24 cellular contexts compared by ENCODE assay signal in the genomic region with DNA sequence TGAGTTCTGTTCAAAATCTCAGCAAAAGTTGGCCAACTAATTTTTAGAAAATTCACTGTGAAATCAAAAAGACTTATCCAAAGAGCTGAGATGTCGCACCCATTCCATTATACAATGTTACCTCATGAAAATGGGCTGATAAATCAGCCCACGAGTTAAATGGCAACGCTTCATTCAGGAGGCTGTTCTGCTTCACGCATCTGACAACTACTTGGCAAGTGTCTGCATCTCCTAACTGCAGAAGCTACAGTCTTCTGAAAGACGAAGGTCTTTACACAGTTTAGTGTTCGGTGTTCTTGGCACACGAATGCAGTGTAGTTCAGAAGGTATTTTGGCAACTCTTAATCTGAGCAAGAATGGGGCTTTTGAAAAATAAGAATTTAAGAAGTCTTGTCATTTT.
"Had no signal": no experiment of that assay in that cellular context is flagged by ENCODE, and none has a peak within 500 bp of the region (broad histone marks: within the 10 kb centered on the region; RNA-seq: fewer than 3 reads in every experiment).

No MANE protein-coding gene starts in this region.

- H3K27ac Mint-ChIP-seq: memory B cell, nephron progenitor cell had no signal

- H3K36me3 ChIP-seq: colonic mucosa, esophagus muscularis mucosa, lower lobe of right lung, pancreas, right lobe of liver, stomach, thyroid gland had no signal

- H3K27me3 Mint-ChIP-seq: memory B cell had no signal

- H3K9me3 ChIP-seq: colonic mucosa, esophagus muscularis mucosa, lower lobe of right lung, pancreas, right lobe of liver, stomach, thyroid gland had no signal

- DNase-seq: central memory CD4-positive, alpha-beta T cell; colonic mucosa; dermis blood vessel endothelial cell; effector memory CD4-positive, alpha-beta T cell; head of caudate nucleus; left ventricle myocardium superior; lower lobe of right lung; midbrain; naive thymus-derived CD8-positive, alpha-beta T cell; nephron progenitor cell; nucleus accumbens; pancreas; right lobe of liver; stimulated activated CD4-positive, alpha-beta T cell treated with anti-CD3 and anti-CD28 coated beads, Interleukin-12 subunit alpha, Interleukin-12 subunit beta, amount 100 ng/mL, for 4 hours; stimulated activated CD4-positive, alpha-beta T cell treated with anti-CD3 and anti-CD28 coated beads, Interleukin-1b, Interleukin-23, amount 100 ng/mL, for 48 hours; stimulated activated CD4-positive, alpha-beta T cell treated with anti-CD3 and anti-CD28 coated beads, Interleukin-4, amount 100 ng/mL, for 1 hour; stimulated activated CD8-positive, alpha-beta memory T cell treated with anti-CD3 and anti-CD28 coated beads, Interleukin-4, amount 100 ng/mL, for 48 hours; stimulated activated naive CD4-positive, alpha-beta T cell treated with Interleukin-2 at 50 U/mL for 16 hours; stomach; thyroid gland; trophoblast cell had no signal

- H3K4me1 ChIP-seq: colonic mucosa, lower lobe of right lung, pancreas, right lobe of liver, stomach, thyroid gland had no signal

- H3K36me3 Mint-ChIP-seq: memory B cell; naive thymus-derived CD8-positive, alpha-beta T cell had no signal

- H3K4me2 ChIP-seq: smooth muscle cell had no signal

- H3K27me3 ChIP-seq: colonic mucosa, esophagus muscularis mucosa, pancreas, right lobe of liver, stomach, thyroid gland had no signal

- H3K4me3 ChIP-seq: colonic mucosa, esophagus muscularis mucosa, lower lobe of right lung, pancreas, right lobe of liver, smooth muscle cell, stomach, thyroid gland had no signal

- H3K27ac ChIP-seq: colonic mucosa, esophagus muscularis mucosa, lower lobe of right lung, pancreas, right lobe of liver, stomach, thyroid gland had no signal

- H3K4me3 Mint-ChIP-seq: memory B cell; naive thymus-derived CD8-positive, alpha-beta T cell; nephron progenitor cell had no signal

- ATAC-seq: left ventricle myocardium superior; lower lobe of right lung; naive thymus-derived CD8-positive, alpha-beta T cell; pancreas; right lobe of liver had no signal

- H3K4me1 Mint-ChIP-seq: memory B cell; naive thymus-derived CD8-positive, alpha-beta T cell; nephron progenitor cell had no signal

- H3K9me3 Mint-ChIP-seq: memory B cell, nephron progenitor cell had no signal
